Comparison of ENCODE assay signal across 1 cellular context in genomic region chr1:62625415-62625814, GRCh38.
TF ChIP-seq lines count a peak whose summit lies in the region.

No MANE protein-coding gene starts in this region.

TF ChIP-seq in GM12878, 131 proteins besides CTCF, POLR2A, EP300 and RAD21 (continued from another document):
- TF ChIP-seq CREM (IDR thresholded peaks at IDR 0.05; ENCODE audit: low read depth) (peak; percentile 24; the same call in 1 of the 2 replicates), ATF7 (IDR thresholded peaks at IDR 0.05; ENCODE audit: low read depth) (peak; percentile 72), TCF7 (IDR thresholded peaks at IDR 0.05; ENCODE audit: borderline replicate concordance) (no peak), MEF2A (IDR thresholded peaks at IDR 0.05; ENCODE audit: insufficient read depth, low read depth, low read length) (peak; percentile 63; the same call in 1 of the 2 replicates), MXI1 (IDR thresholded peaks at IDR 0.05; ENCODE audit: low read depth, low read length) (no peak), MLLT1 (IDR thresholded peaks at IDR 0.05) (0 out of 2 replicates have a peak, but pooled peaks have one; percentile 44), NRF1 (conservative IDR thresholded peaks at IDR 0.05; ENCODE audit: low read depth, low read length) (no peak), POU2F2 (IDR thresholded peaks at IDR 0.05; ENCODE audit: borderline replicate concordance, low read depth, low read length) (peak; percentile 54; the same call in 1 of the 3 replicates), MTA2 (IDR thresholded peaks at IDR 0.05; ENCODE audit: low read depth) (peak; percentile 67; the same call in 1 of the 2 replicates), ZNF622 (IDR thresholded peaks at IDR 0.05) (no peak), RELA (IDR thresholded peaks at IDR 0.05; ENCODE audit: borderline replicate concordance, partially characterized antibody) (no peak), ELK1 (IDR thresholded peaks at IDR 0.05; ENCODE audit: low read depth, low read length) (no peak), BACH1 (IDR thresholded peaks at IDR 0.05; ENCODE audit: borderline replicate concordance) (no peak; the same call in 1 of the 2 replicates), SPI1 (IDR thresholded peaks at IDR 0.05; ENCODE audit: borderline replicate concordance, insufficient read depth, low read depth, low read length) (no peak), TBL1XR1 (IDR thresholded peaks at IDR 0.05; ENCODE audit: low read depth, low read length) (no peak), MAX (IDR thresholded peaks at IDR 0.05; ENCODE audit: low read depth, low read length) (no peak), HDAC6 (IDR thresholded peaks at IDR 0.05; ENCODE audit: unreplicated experiment) (no peak), E2F8 (IDR thresholded peaks at IDR 0.05; ENCODE audit: low read depth, partially characterized antibody) (no peak), ATF3 (IDR thresholded peaks at IDR 0.05; ENCODE audit: borderline replicate concordance, extremely low read depth, low read depth, low read length) (no peak), REST (IDR thresholded peaks at IDR 0.05; ENCODE audit: low read depth, low read length) (no peak), BCL11A (IDR thresholded peaks at IDR 0.05; ENCODE audit: low read depth, low read length) (peak; percentile 23; the same call in 1 of the 2 replicates), ZNF687 (IDR thresholded peaks at IDR 0.05) (no peak), JUNB (IDR thresholded peaks at IDR 0.05) (0 out of 2 replicates have a peak, but pooled peaks have one; percentile 21), CHD4 (IDR thresholded peaks at IDR 0.05) (no peak), RUNX3 (IDR thresholded peaks at IDR 0.05; ENCODE audit: low read length) (peak; percentile 82)
TF ChIP-seq in GM12878: peak in this region for 18.
